ENCODE assay signal across 26 cellular contexts in the genomic region with DNA sequence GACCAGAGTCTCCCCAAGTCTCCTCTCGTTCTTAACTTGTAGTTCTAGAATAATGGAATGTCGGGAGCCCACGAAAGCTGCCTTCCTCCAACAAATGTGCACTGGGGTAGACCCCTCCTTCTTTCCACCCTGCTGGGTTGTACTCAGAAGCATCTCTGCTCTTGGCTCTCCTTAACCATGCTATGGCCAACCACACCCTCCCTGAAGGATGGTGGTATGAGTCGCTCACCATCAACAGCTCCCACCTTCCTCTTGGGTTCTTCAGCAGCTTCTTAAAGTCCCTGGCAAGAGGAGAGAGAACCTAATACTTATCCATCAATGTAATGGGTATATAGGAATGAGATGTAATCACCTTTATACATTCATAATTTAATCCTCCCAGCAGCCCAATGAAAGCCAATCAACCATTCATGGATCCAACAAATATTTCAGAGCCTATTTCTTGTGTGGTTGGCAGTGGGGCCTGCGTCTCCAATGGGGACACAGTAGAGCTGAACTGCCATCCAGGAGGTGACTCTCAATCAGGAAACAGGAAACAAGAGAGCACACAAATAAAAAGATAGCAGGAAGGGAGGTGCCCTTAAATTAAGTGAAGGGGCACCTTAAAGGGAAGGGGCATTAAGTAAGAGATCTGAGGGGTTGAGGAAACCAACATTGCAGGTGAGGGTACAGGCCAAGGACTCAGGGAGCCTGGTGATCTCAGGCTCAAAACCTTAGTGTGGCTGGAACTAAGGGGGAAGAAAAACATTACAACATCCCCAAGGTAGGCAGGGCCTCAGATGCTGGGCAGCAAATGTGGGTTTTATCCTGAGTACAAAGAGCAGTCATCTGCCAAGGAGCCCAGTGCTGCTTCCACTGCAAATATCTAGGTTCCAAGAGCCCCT.
A peak's percentile ranks its signal among the peaks of the same experiment; 100 is the strongest.
DNase-seq lines count a peak whose midpoint lies in the region; ATAC-seq and TF ChIP-seq lines count a peak whose summit lies in the region.
"Had no signal": no experiment of that assay in that cellular context is flagged by ENCODE, and none has a peak within 500 bp of the region (broad histone marks: within the 10 kb centered on the region; RNA-seq: fewer than 3 reads in every experiment).

No MANE protein-coding gene starts in this region.

- H3K36me3 Mint-ChIP-seq in effector memory CD8-positive, alpha-beta T cell (ENCODE audit: insufficient read depth), result peaks cover 3% of the 10 kb centered on the region

- peaks cover 13% of the 10 kb centered on the region for H3K4me1 Mint-ChIP-seq in stimulated activated naive CD8-positive, alpha-beta T cell treated with anti-CD3 and anti-CD28 coated beads, Interleukin-15, amount 100 ng/mL, for 72 hours
- H3K4me1 Mint-ChIP-seq in effector memory CD8-positive, alpha-beta T cell (ENCODE audit: low read depth in 2 of 2), result peaks cover 4 to 6% of the 10 kb centered on the region in 2 donors

- H3K4me1 ChIP-seq in Peyer's patch, result peaks cover 0 to 4% (median 0%) of the 10 kb centered on the region in 4 donors
- H3K4me1 ChIP-seq: gastroesophageal sphincter, HAP-1, SJCRH30, thyroid gland had no signal

- H3K4me3 Mint-ChIP-seq in stimulated activated naive CD8-positive, alpha-beta T cell treated with anti-CD3 and anti-CD28 coated beads, Interleukin-15, amount 100 ng/mL, for 72 hours, result no peak overlapping the region
- H3K4me3 Mint-ChIP-seq in effector memory CD8-positive, alpha-beta T cell, result no peak overlapping the region
- H3K4me3 Mint-ChIP-seq: activated B cell treated with CpG ODN at 0.5 μM for 24 hours; T-helper 1 cell treated with Interleukin-12 subunit alpha and Interleukin-12 subunit beta and Interleukin-4 antibody, amounts not matched to agents 30 μg/mL and 1 μg/mL, for 36 hours had no signal

- no peaks in the 10 kb centered on the region for H3K9me3 ChIP-seq in Peyer's patch
- H3K9me3 ChIP-seq: gastroesophageal sphincter, HAP-1, SJCRH30, thyroid gland had no signal

- no peak overlapping the region for H3K27ac Mint-ChIP-seq in stimulated activated naive CD8-positive, alpha-beta T cell treated with anti-CD3 and anti-CD28 coated beads, Interleukin-15, amount 100 ng/mL, for 72 hours
- H3K27ac Mint-ChIP-seq in effector memory CD8-positive, alpha-beta T cell, result peak overlapping the region; percentile 7 to 65
- H3K27ac Mint-ChIP-seq: activated B cell treated with CpG ODN at 0.5 μM for 24 hours; T-helper 1 cell treated with Interleukin-12 subunit alpha and Interleukin-12 subunit beta and Interleukin-4 antibody, amounts not matched to agents 30 μg/mL and 1 μg/mL, for 36 hours had no signal

- peaks cover 3% of the 10 kb centered on the region for H3K27me3 Mint-ChIP-seq in stimulated activated naive CD8-positive, alpha-beta T cell treated with anti-CD3 and anti-CD28 coated beads, Interleukin-15, amount 100 ng/mL, for 72 hours
- peaks cover 2 to 4% of the 10 kb centered on the region in 2 donors for H3K27me3 Mint-ChIP-seq in effector memory CD8-positive, alpha-beta T cell

- no peaks in the 10 kb centered on the region for H3K36me3 ChIP-seq in Peyer's patch
- H3K36me3 ChIP-seq: gastroesophageal sphincter, HAP-1, SJCRH30, thyroid gland had no signal

- no peak for TF ChIP-seq POLR2A in Peyer's patch (IDR thresholded peaks at IDR 0.05)

- peak; percentile 52 for ATAC-seq in stimulated activated naive CD8-positive, alpha-beta T cell treated with anti-CD3 and anti-CD28 coated beads, Interleukin-15, Interleukin-2, amounts not matched to agents 100 U/mL and 50 U/mL, for 24 hours
- ATAC-seq in stimulated activated naive CD8-positive, alpha-beta T cell treated with anti-CD3 and anti-CD28 coated beads, Interleukin-15, amount 100 ng/mL, for 72 hours, result no peak
- no peak for ATAC-seq in effector memory CD8-positive, alpha-beta T cell (replicated peaks)
- no peak for ATAC-seq in GM19395 (IDR thresholded peaks at IDR 0.05; ENCODE audit: unreplicated experiment)
- ATAC-seq: gastroesophageal sphincter, Panc1, sciatic nerve had no signal

- no peaks in the 10 kb centered on the region for H3K9me3 Mint-ChIP-seq in stimulated activated naive CD8-positive, alpha-beta T cell treated with anti-CD3 and anti-CD28 coated beads, Interleukin-15, amount 100 ng/mL, for 72 hours
- no peaks in the 10 kb centered on the region for H3K9me3 Mint-ChIP-seq in effector memory CD8-positive, alpha-beta T cell
- H3K9me3 Mint-ChIP-seq: T-helper 1 cell treated with Interleukin-12 subunit alpha and Interleukin-12 subunit beta and Interleukin-4 antibody, amounts not matched to agents 30 μg/mL and 1 μg/mL, for 36 hours had no signal

- H3K27ac ChIP-seq in Peyer's patch, result peak overlapping the region in 3 of 4 donors; percentile 10 to 55 (median 24)
- H3K27ac ChIP-seq: C4-2B, gastroesophageal sphincter, SJCRH30, thyroid gland had no signal

- in situ Hi-C loops in GM13976 (cut with MboI; ENCODE audit: low sequenced_read_pairs, unreplicated experiment), result no loop called here

- no peak for DNase-seq in stimulated activated naive CD8-positive, alpha-beta T cell treated with anti-CD3 and anti-CD28 coated beads, Interleukin-15, Interleukin-2, amounts not matched to agents 100 U/mL and 50 U/mL, for 24 hours
- no peak for DNase-seq in stimulated activated naive CD8-positive, alpha-beta T cell treated with anti-CD3 and anti-CD28 coated beads, Interleukin-15, amount 100 ng/mL, for 72 hours
- DNase-seq in Peyer's patch (no peak), GM13976 (ENCODE audit: low spot score) (no peak), nucleus accumbens (lab: John Stamatoyannopoulos, UW) (no peak), T-helper 1 cell (no peak)
- no peak for DNase-seq in effector memory CD8-positive, alpha-beta T cell
- DNase-seq: activated B cell treated with CpG ODN at 0.5 μM for 24 hours; activated effector memory CD4-positive, alpha-beta T cell treated with anti-CD3 and anti-CD28 coated beads, Interleukin-2, amount 50 U/mL, for 16 hours; amniotic stem cell; cortex of kidney; KBM-7; NCI-H1694; NCI-H2171; NCI-H524; posterior cingulate gyrus; SJCRH30; stimulated activated naive CD4-positive, alpha-beta T cell treated with Interleukin-2 at 50 U/mL for 16 hours; thyroid gland had no signal

- no peak overlapping the region for H3K4me3 ChIP-seq in Peyer's patch
- H3K4me3 ChIP-seq: gastroesophageal sphincter, HAP-1, SJCRH30, thyroid gland had no signal

- TF ChIP-seq CTCF in Peyer's patch (IDR thresholded peaks at IDR 0.05) (no peak), GM13976 (IDR thresholded peaks at IDR 0.05; ENCODE audit: borderline replicate concordance, control extremely low read depth, extremely low read depth, insufficient read depth, missing control alignments) (no peak)

- no peaks in the 10 kb centered on the region for H3K27me3 ChIP-seq in Peyer's patch
- H3K27me3 ChIP-seq: gastroesophageal sphincter, SJCRH30, thyroid gland had no signal

Comparison
In these comparisons a context has a peak if more than half of its experiments do, and no peak if none do; other contexts are left out.
1. H3K27ac Mint-ChIP-seq: peak in effector memory CD8-positive, alpha-beta T cell (2 of 2); none in stimulated activated naive CD8-positive, alpha-beta T cell treated with anti-CD3 and anti-CD28 coated beads, Interleukin-15, amount 100 ng/mL, for 72 hours (0 of 2).